Comparison of ENCODE assay signal across 11 cellular contexts in genomic region chr18:74063023-74063422, GRCh38.
A peak's percentile ranks its signal among the peaks of the same experiment; 100 is the strongest.
DNase-seq lines count a peak whose midpoint lies in the region; ATAC-seq and TF ChIP-seq lines count a peak whose summit lies in the region.
"Had no signal": no experiment of that assay in that cellular context is flagged by ENCODE, and none has a peak within 500 bp of the region (broad histone marks: within the 10 kb centered on the region; RNA-seq: fewer than 3 reads in every experiment).

No MANE protein-coding gene starts in this region.

- BruUV-seq in HCT116 (replicated peaks; lab: Mats Ljungman, UMichigan) = no TSS peak

- CTCF ChIA-PET in HCT116 (lab: Charles Lee) = interaction anchor here (1.3 kb wide), 1 partner anchor 279 kb away, joined by 4 read pairs; no protein-coding TSS in a partner anchor
- CTCF ChIA-PET in naive thymus-derived CD4-positive, alpha-beta T cell (lab: Charles Lee) = interaction anchor here (4.3 kb wide), 1 partner anchor 20 kb away, joined by 30 read pairs; no protein-coding TSS in a partner anchor

- H3K36me3 ChIP-seq in HCT116 (ENCODE audit: control insufficient read depth in 1 of 2, insufficient read depth in 2 of 2, low read length in 2 of 2) (no peaks in the 10 kb centered on the region), heart left ventricle (no peaks in the 10 kb centered on the region)
- H3K36me3 ChIP-seq in naive thymus-derived CD4-positive, alpha-beta T cell (ENCODE audit: control insufficient read depth in 2 of 3, insufficient read depth in 3 of 3, low read length in 3 of 3) = no peaks in the 10 kb centered on the region

- no peaks in the 10 kb centered on the region for H3K4me1 ChIP-seq in HCT116 (ENCODE audit: control insufficient read depth in 1 of 2, insufficient read depth in 2 of 2, low read length in 2 of 2)
- peaks cover 0 to 24% of the 10 kb centered on the region in 2 donors for H3K4me1 ChIP-seq in naive thymus-derived CD4-positive, alpha-beta T cell (ENCODE audit: control insufficient read depth in 2 of 2, insufficient read depth in 2 of 2, low read length in 2 of 2)
- H3K4me1 ChIP-seq in heart left ventricle = no peaks in the 10 kb centered on the region
- H3K4me1 ChIP-seq: parathyroid adenoma had no signal

- no peaks in the 10 kb centered on the region for H3K79me2 ChIP-seq in HCT116 (ENCODE audit: insufficient read depth, low read length)
- H3K79me2 ChIP-seq: parathyroid adenoma had no signal

- H3K9me3 ChIP-seq in HCT116 (ENCODE audit: control insufficient read depth in 1 of 2, insufficient read depth in 1 of 2, low read depth in 1 of 2, low read length in 2 of 2) (no peaks in the 10 kb centered on the region), heart left ventricle (peaks cover 0 to under 1% (median 0%) of the 10 kb centered on the region in 12 donors)
- no peaks in the 10 kb centered on the region for H3K9me3 ChIP-seq in naive thymus-derived CD4-positive, alpha-beta T cell (ENCODE audit: control insufficient read depth in 2 of 3, low read length in 3 of 3)
- H3K9me3 ChIP-seq: body of pancreas had no signal

- H3K4me1 Mint-ChIP-seq in naive thymus-derived CD4-positive, alpha-beta T cell = peaks cover 0 to 47% (median 37%) of the 10 kb centered on the region in 7 donors

- H3K27me3 ChIP-seq in HCT116 (ENCODE audit: insufficient read depth, low read length) = peaks cover 16% of the 10 kb centered on the region
- no peaks in the 10 kb centered on the region for H3K27me3 ChIP-seq in naive thymus-derived CD4-positive, alpha-beta T cell (ENCODE audit: control insufficient read depth in 2 of 2, insufficient read depth in 2 of 2, low read length in 2 of 2)
- peaks cover 0 to 6% (median 0%) of the 10 kb centered on the region in 9 donors for H3K27me3 ChIP-seq in heart left ventricle
- H3K27me3 ChIP-seq: body of pancreas had no signal

- 74 to 83% (median 80%) methylated on average over 3 of the region's 3 CpGs for WGBS in heart left ventricle, 4 donors

- DNase-seq in HCT116 (ENCODE audit: low read depth, low spot score) = no peak
- peak; percentile 36 to 52 for DNase-seq in NOMO-1 (lab: John Stamatoyannopoulos, UW; ENCODE audit: unreplicated experiment in 2 of 2)
- peak in 2 of 9 donors; percentile 17 to 48 for DNase-seq in naive thymus-derived CD4-positive, alpha-beta T cell
- no peak for DNase-seq in heart left ventricle
- DNase-seq in islet precursor cell = no peak
- DNase-seq: body of pancreas, H9, IMR-90 had no signal

- peak overlapping the region in 6 of 9 donors; percentile 25 to 73 (median 56) for H3K27ac Mint-ChIP-seq in naive thymus-derived CD4-positive, alpha-beta T cell

- peaks cover 0 to 23% (median 0%) of the 10 kb centered on the region in 5 donors for H3K27me3 Mint-ChIP-seq in naive thymus-derived CD4-positive, alpha-beta T cell

- intact Hi-C loops in HCT116 (cut with micrococcal nuclease) (no loop called here), heart left ventricle (cut with DNase I) (no loop called here)
- intact Hi-C loops in naive thymus-derived CD4-positive, alpha-beta T cell (cut with micrococcal nuclease) = loop anchor here in 1 of 2 donors (1.0 kb wide), 1 partner anchor 19 kb away; no protein-coding TSS in a partner anchor

- peaks cover 0 to 7% (median 0%) of the 10 kb centered on the region in 11 donors for H3K9me3 Mint-ChIP-seq in naive thymus-derived CD4-positive, alpha-beta T cell

- H3K4me2 ChIP-seq in HCT116 (ENCODE audit: low read length) = no peak overlapping the region

- H4K20me1 ChIP-seq in HCT116 (ENCODE audit: insufficient read depth) = no peaks in the 10 kb centered on the region

- RAD21 ChIA-PET in HCT116 (lab: Charles Lee; ENCODE audit: low non-redundant PET in 1 of 2, low total read pairs in 2 of 2, uncharacterized antibody in 2 of 2, unreplicated experiment in 2 of 2) = no interaction called here

- H2AFZ ChIP-seq in HCT116 (ENCODE audit: low read depth, low read length, poor library complexity, severe bottlenecking) = no peak overlapping the region
- H2AFZ ChIP-seq: parathyroid adenoma had no signal

- H3K9me2 ChIP-seq in HCT116 (ENCODE audit: insufficient read depth) = no peaks in the 10 kb centered on the region

- TF ChIP-seq RAD21 in HCT116 (IDR thresholded peaks at IDR 0.05; ENCODE audit: low read depth) = no peak

- ATAC-seq in GM18867 (IDR thresholded peaks at IDR 0.05; ENCODE audit: unreplicated experiment) (peak; percentile 71), HCT116 (0 out of 2 replicates have a peak, but pooled peaks have one; percentile 46), heart left ventricle (no peak), GM18520 (IDR thresholded peaks at IDR 0.05; ENCODE audit: unreplicated experiment) (no peak)
- no peak for ATAC-seq in naive thymus-derived CD4-positive, alpha-beta T cell
- ATAC-seq: body of pancreas had no signal

- TF ChIP-seq POLR2A in HCT116 (IDR thresholded peaks at IDR 0.05; ENCODE audit: borderline replicate concordance, extremely low read depth, insufficient read depth, insufficient read length) (no peak), heart left ventricle (IDR thresholded peaks at IDR 0.05) (no peak)

- TF ChIP-seq CTCF in HCT116 (IDR thresholded peaks at IDR 0.05 in 2 of 3, conservative IDR thresholded peaks at IDR 0.05 in 1 of 3; ENCODE audit: borderline replicate concordance in 1 of 3, insufficient read depth in 1 of 3, low read depth in 2 of 3, low read length in 2 of 3) = no peak; a peak in 1 of 6 replicates
- TF ChIP-seq CTCF in heart left ventricle (IDR thresholded peaks at IDR 0.05) = no peak

- H3K9ac ChIP-seq in HCT116 (ENCODE audit: low read length) = no peak overlapping the region
- H3K9ac ChIP-seq: parathyroid adenoma had no signal

- peak overlapping the region in 2 of 10 donors; percentile 18 to 21 for H3K4me3 Mint-ChIP-seq in naive thymus-derived CD4-positive, alpha-beta T cell
- H3K4me3 Mint-ChIP-seq: H9 had no signal

- H3K4me3 ChIP-seq in HCT116 (replicated peaks in 1 of 2; ENCODE audit: low read depth in 1 of 2, low read length in 2 of 2) (no peak overlapping the region), heart left ventricle (no peak overlapping the region)
- H3K4me3 ChIP-seq in naive thymus-derived CD4-positive, alpha-beta T cell (ENCODE audit: low read length) = no peak overlapping the region
- H3K4me3 ChIP-seq: body of pancreas had no signal

- H3K27ac ChIP-seq in HCT116 (ENCODE audit: low read depth, low read length) (no peak overlapping the region), heart left ventricle (no peak overlapping the region)
- no peak overlapping the region for H3K27ac ChIP-seq in naive thymus-derived CD4-positive, alpha-beta T cell (ENCODE audit: low read depth, low read length)
- H3K27ac ChIP-seq: body of pancreas, parathyroid adenoma had no signal

- H3K36me3 Mint-ChIP-seq in naive thymus-derived CD4-positive, alpha-beta T cell = peaks cover 0 to 16% (median 0%) of the 10 kb centered on the region in 5 donors

- POLR2A ChIA-PET in HCT116 (lab: Charles Lee) = no interaction called here
- POLR2A ChIA-PET in naive thymus-derived CD4-positive, alpha-beta T cell (lab: Charles Lee) = interaction anchor here (1.0 to 4.8 kb wide), 3 partner anchors 17 to 535 kb away, joined by 4 to 47 read pairs (median 4); partner anchors contain the start of gene ZNF407

TF ChIP-seq in HCT116, 20 proteins besides CTCF, POLR2A, EP300 and RAD21:
- no peak for TF ChIP-seq EZH2phosphoT487 (IDR thresholded peaks at IDR 0.05; ENCODE audit: borderline replicate concordance)
- TF ChIP-seq, protein P1, sequence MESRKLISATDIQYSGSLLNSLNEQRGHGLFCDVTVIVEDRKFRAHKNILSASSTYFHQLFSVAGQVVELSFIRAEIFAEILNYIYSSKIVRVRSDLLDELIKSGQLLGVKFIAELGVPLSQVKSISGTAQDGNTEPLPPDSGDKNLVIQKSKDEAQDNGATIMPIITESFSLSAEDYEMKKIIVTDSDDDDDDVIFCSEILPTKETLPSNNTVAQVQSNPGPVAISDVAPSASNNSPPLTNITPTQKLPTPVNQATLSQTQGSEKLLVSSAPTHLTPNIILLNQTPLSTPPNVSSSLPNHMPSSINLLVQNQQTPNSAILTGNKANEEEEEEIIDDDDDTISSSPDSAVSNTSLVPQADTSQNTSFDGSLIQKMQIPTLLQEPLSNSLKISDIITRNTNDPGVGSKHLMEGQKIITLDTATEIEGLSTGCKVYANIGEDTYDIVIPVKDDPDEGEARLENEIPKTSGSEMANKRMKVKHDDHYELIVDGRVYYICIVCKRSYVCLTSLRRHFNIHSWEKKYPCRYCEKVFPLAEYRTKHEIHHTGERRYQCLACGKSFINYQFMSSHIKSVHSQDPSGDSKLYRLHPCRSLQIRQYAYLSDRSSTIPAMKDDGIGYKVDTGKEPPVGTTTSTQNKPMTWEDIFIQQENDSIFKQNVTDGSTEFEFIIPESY (IDR thresholded peaks at IDR 0.05; ENCODE audit: extremely low read depth, insufficient replicate concordance, low read length) = no peak
- no peak for TF ChIP-seq ZFX (IDR thresholded peaks at IDR 0.05)
- TF ChIP-seq EGR1 (IDR thresholded peaks at IDR 0.05; ENCODE audit: low read depth) = no peak
- no peak for TF ChIP-seq POLR2AphosphoS5 (IDR thresholded peaks at IDR 0.05; ENCODE audit: low read depth, low read length)
- TF ChIP-seq SIN3A (IDR thresholded peaks at IDR 0.05; ENCODE audit: low read depth) = no peak
- no peak for TF ChIP-seq CBX3 (IDR thresholded peaks at IDR 0.05; ENCODE audit: low read depth)
- TF ChIP-seq, protein P2, sequence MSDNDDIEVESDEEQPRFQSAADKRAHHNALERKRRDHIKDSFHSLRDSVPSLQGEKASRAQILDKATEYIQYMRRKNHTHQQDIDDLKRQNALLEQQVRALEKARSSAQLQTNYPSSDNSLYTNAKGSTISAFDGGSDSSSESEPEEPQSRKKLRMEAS (IDR thresholded peaks at IDR 0.05) = no peak
- TF ChIP-seq YY1 (IDR thresholded peaks at IDR 0.05; ENCODE audit: extremely low read depth, insufficient replicate concordance, low read depth, low read length) = no peak
- TF ChIP-seq JUND (IDR thresholded peaks at IDR 0.05) = no peak
TF ChIP-seq in HCT116: peak in this region for 0.

Comparison
In these comparisons a context has a peak if more than half of its experiments do, and no peak if none do; other contexts are left out.
1. ATAC-seq: peak in GM18867 (single experiment) and HCT116 (single experiment); none in naive thymus-derived CD4-positive, alpha-beta T cell (single experiment), heart left ventricle (0 of 4) and GM18520 (single experiment).
2. DNase-seq: peak in NOMO-1 (2 of 2); none in HCT116 (single experiment), heart left ventricle (0 of 5) and islet precursor cell (single experiment).